In the genomic region with DNA sequence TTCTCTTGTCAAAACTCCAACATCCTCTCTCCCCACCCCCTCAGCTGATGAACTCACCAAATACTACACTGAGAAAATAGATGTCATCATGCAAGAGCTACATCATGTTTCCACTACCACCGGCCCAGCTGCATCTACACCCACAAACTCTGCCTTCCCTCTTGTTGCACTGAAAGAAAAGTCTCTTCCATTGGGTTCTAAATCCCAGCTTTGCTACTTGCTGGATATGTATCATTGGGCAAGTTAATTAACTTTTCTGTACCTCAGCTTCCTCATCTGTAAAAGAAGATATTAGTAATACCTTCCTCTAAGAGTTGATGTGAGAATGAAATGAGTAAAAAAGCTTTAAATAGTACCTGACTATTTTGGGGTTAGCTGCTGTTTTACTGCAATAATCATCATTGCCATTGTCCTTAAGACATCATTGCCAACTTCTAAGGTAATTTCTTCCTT, we compare ENCODE assay signal across 10 cellular contexts.
DNase-seq lines count a peak whose midpoint lies in the region; ATAC-seq and TF ChIP-seq lines count a peak whose summit lies in the region.
"Had no signal": no experiment of that assay in that cellular context is flagged by ENCODE, and none has a peak within 500 bp of the region (broad histone marks: within the 10 kb centered on the region; RNA-seq: fewer than 3 reads in every experiment).

No MANE protein-coding gene starts in this region.

- no peaks in the 10 kb centered on the region for H3K9me3 Mint-ChIP-seq in natural killer cell
- no peaks in the 10 kb centered on the region for H3K9me3 Mint-ChIP-seq in nephron progenitor cell
- H3K9me3 Mint-ChIP-seq: naive thymus-derived CD4-positive, alpha-beta T cell had no signal

- ATAC-seq in GM18520 (IDR thresholded peaks at IDR 0.05; ENCODE audit: unreplicated experiment) (peak; percentile 72), GM21515 (IDR thresholded peaks at IDR 0.05; ENCODE audit: unreplicated experiment) (peak; percentile 61), HG03439 (IDR thresholded peaks at IDR 0.05; ENCODE audit: unreplicated experiment) (peak; percentile 71), natural killer cell (peak in 2 of 3 donors; percentile 46 to 54)
- ATAC-seq: naive thymus-derived CD4-positive, alpha-beta T cell had no signal

- H3K36me3 ChIP-seq in WERI-Rb-1 = peaks cover 13% of the 10 kb centered on the region

- H3K9me3 ChIP-seq in WERI-Rb-1 (ENCODE audit: severe bottlenecking) = no peaks in the 10 kb centered on the region

- DNase-seq in natural killer cell (no peak), NCI-H82 (lab: John Stamatoyannopoulos, UW) (no peak), GOT3 (lab: John Stamatoyannopoulos, UW) (no peak), nephron progenitor cell (no peak), WERI-Rb-1 (no peak)
- DNase-seq: naive thymus-derived CD4-positive, alpha-beta T cell; NCI-H69 had no signal

- no peaks in the 10 kb centered on the region for H3K27me3 ChIP-seq in WERI-Rb-1 (ENCODE audit: insufficient read depth, low read depth, severe bottlenecking)

- H3K27ac ChIP-seq in WERI-Rb-1 = no peak overlapping the region

- H3K27me3 Mint-ChIP-seq in natural killer cell (ENCODE audit: low read depth in 2 of 2) (no peaks in the 10 kb centered on the region), nephron progenitor cell (ENCODE audit: low read depth, poor library complexity) (no peaks in the 10 kb centered on the region)
- H3K27me3 Mint-ChIP-seq: naive thymus-derived CD4-positive, alpha-beta T cell had no signal

- no peak for TF ChIP-seq CTCF in natural killer cell (IDR thresholded peaks at IDR 0.05)
- TF ChIP-seq CTCF in nephron progenitor cell (IDR thresholded peaks at IDR 0.05) = no peak
- no peak for TF ChIP-seq CTCF in WERI-Rb-1 (IDR thresholded peaks at IDR 0.05; ENCODE audit: low read depth, low read length)

- H3K4me3 Mint-ChIP-seq in natural killer cell = no peak overlapping the region
- no peak overlapping the region for H3K4me3 Mint-ChIP-seq in nephron progenitor cell
- H3K4me3 Mint-ChIP-seq: naive thymus-derived CD4-positive, alpha-beta T cell had no signal

- intact Hi-C loops in natural killer cell (cut with micrococcal nuclease) = no loop called here

- H3K4me3 ChIP-seq in WERI-Rb-1 (ENCODE audit: low read depth, low read length) = no peak overlapping the region

- H3K4me1 Mint-ChIP-seq in natural killer cell (peaks cover 13 to 17% of the 10 kb centered on the region in 2 donors), nephron progenitor cell (peaks cover 9% of the 10 kb centered on the region)

- H3K36me3 Mint-ChIP-seq in natural killer cell (no peaks in the 10 kb centered on the region), nephron progenitor cell (ENCODE audit: low read depth) (peaks cover 4% of the 10 kb centered on the region)

- H3K27ac Mint-ChIP-seq in natural killer cell (no peak overlapping the region), nephron progenitor cell (no peak overlapping the region)
- H3K27ac Mint-ChIP-seq: naive thymus-derived CD4-positive, alpha-beta T cell had no signal
